2 cellular contexts compared by ENCODE assay signal in genomic region chr12:106780010-106780625, GRCh38.
TF ChIP-seq lines count a peak whose summit lies in the region.

No MANE protein-coding gene starts in this region.

TF ChIP-seq in A549, 52 proteins besides CTCF, POLR2A, EP300 and RAD21 (continued from another document):
- TF ChIP-seq REST (IDR thresholded peaks at IDR 0.05) = no peak
- no peak for TF ChIP-seq EHF (CRISPR knock-in tag; IDR thresholded peaks at IDR 0.05)
- no peak for TF ChIP-seq HEYL (CRISPR knock-in tag; IDR thresholded peaks at IDR 0.05)
- TF ChIP-seq MAFK (IDR thresholded peaks at IDR 0.05; ENCODE audit: partially characterized antibody) = peak; percentile 70
- TF ChIP-seq MAX (IDR thresholded peaks at IDR 0.05) = no peak
- TF ChIP-seq HOXB5 (CRISPR knock-in tag; IDR thresholded peaks at IDR 0.05) = no peak
- TF ChIP-seq ZSCAN20 (CRISPR knock-in tag; IDR thresholded peaks at IDR 0.05) = no peak
- no peak for TF ChIP-seq RARB (CRISPR knock-in tag; IDR thresholded peaks at IDR 0.05)
- no peak for TF ChIP-seq JUNB (IDR thresholded peaks at IDR 0.05)
- TF ChIP-seq FOSL2 (IDR thresholded peaks at IDR 0.05) = no peak; the same call in 1 of the 2 replicates
- TF ChIP-seq FOSL2 (CRISPR knock-in tag; IDR thresholded peaks at IDR 0.05) = peak; percentile 82

TF ChIP-seq in HEK293, 187 proteins besides CTCF, POLR2A, EP300 and RAD21 (continued from another document):
- TF ChIP-seq ZNF513 (tag by site-specific recombination; IDR thresholded peaks at IDR 0.05) (0 out of 2 replicates have a peak, but pooled peaks have one; percentile 13), KLF9 (tag by site-specific recombination; IDR thresholded peaks at IDR 0.05; ENCODE audit: low read depth) (peak; percentile 32; the same call in 1 of the 2 replicates), ZNF692 (tag by site-specific recombination; IDR thresholded peaks at IDR 0.05) (0 out of 2 replicates have a peak, but pooled peaks have one; percentile 39), KLF16 (tag by site-specific recombination; IDR thresholded peaks at IDR 0.05) (0 out of 2 replicates have a peak, but pooled peaks have one; percentile 26), KLF8 (tag by site-specific recombination; IDR thresholded peaks at IDR 0.05) (no peak), ZNF785 (tag by site-specific recombination; IDR thresholded peaks at IDR 0.05) (no peak), SETDB1 (IDR thresholded peaks at IDR 0.05; ENCODE audit: insufficient read length, low read length) (no peak), PRDM1 (tag by site-specific recombination; IDR thresholded peaks at IDR 0.05) (no peak), ZEB2 (tag by site-specific recombination; IDR thresholded peaks at IDR 0.05) (0 out of 2 replicates have a peak, but pooled peaks have one; percentile 35), GLIS1 (tag by site-specific recombination; IDR thresholded peaks at IDR 0.05) (peak; percentile 45; the same call in 1 of the 2 replicates), PATZ1 (tag by site-specific recombination; IDR thresholded peaks at IDR 0.05) (no peak), KLF10 (tag by site-specific recombination; IDR thresholded peaks at IDR 0.05) (peak; percentile 54; the same call in 1 of the 2 replicates), BCL6B (tag by site-specific recombination; IDR thresholded peaks at IDR 0.05) (no peak), TCF7L2 (IDR thresholded peaks at IDR 0.05; ENCODE audit: borderline replicate concordance, low read depth, low read length) (no peak), ZXDB (tag by site-specific recombination; IDR thresholded peaks at IDR 0.05) (peak; percentile 50)
